In the genomic region with DNA sequence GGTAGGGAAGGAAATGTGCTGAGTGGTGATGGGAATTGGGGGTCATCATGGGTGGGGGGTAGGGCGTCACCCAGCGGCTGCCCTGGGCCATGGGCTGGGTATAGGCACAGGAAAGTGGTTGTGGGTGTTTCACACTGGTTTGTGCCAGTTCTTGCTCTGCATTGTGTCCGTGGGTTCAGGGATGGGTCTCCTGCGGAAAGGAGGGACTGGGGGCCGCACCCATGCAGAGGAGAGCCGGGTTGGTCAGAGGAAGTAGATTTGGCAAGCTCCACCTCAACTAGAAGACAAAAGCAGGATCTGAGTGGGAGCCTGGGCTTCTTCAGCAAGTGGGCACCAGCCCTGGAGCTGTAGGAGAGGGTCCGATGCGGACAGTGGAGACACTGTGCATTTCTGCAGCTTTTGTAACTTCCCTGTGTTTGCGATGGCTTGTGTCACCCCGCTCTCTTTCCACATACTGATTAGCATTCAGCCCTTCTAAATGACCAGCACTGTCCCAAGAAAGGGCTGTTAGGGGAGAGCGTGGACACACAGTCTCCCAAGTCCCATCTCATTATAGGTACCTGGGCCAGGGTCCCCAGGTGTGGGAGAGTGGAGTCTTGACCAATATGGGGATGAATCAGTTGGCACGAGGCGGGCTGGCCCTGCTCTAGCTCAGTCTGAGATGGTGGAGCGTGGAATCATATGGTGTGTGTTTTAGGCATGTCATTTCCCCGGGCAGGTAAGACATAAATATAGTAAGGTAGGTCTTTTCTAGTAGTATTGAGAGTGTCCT, we compare ENCODE assay signal across 9 cellular contexts.
A peak's percentile ranks its signal among the peaks of the same experiment; 100 is the strongest.
DNase-seq lines count a peak whose midpoint lies in the region; ATAC-seq and TF ChIP-seq lines count a peak whose summit lies in the region.
"Had no signal": no experiment of that assay in that cellular context is flagged by ENCODE, and none has a peak within 500 bp of the region (broad histone marks: within the 10 kb centered on the region; RNA-seq: fewer than 3 reads in every experiment).

No MANE protein-coding gene starts in this region.

- no peaks in the 10 kb centered on the region for H3K9me3 ChIP-seq in effector memory CD4-positive, alpha-beta T cell (ENCODE audit: control insufficient read depth, low read length)
- no peaks in the 10 kb centered on the region for H3K9me3 ChIP-seq in trophoblast cell (ENCODE audit: insufficient read depth, low read depth, low read length)
- H3K9me3 ChIP-seq: mucosa of descending colon had no signal

- peak overlapping the region; percentile 21 for H3K14ac ChIP-seq in trophoblast cell (ENCODE audit: low read length)

- peak overlapping the region; percentile 96 for H3K27ac ChIP-seq in effector memory CD4-positive, alpha-beta T cell (ENCODE audit: insufficient read depth, low read length, poor library complexity, severe bottlenecking)
- no peak overlapping the region for H3K27ac ChIP-seq in trophoblast cell (ENCODE audit: low read depth, low read length)

- H3K4me1 ChIP-seq in effector memory CD4-positive, alpha-beta T cell (ENCODE audit: control insufficient read depth, insufficient read depth, low read length, poor library complexity, severe bottlenecking): peaks cover 64% of the 10 kb centered on the region
- H3K4me1 ChIP-seq in trophoblast cell (ENCODE audit: control insufficient read depth in 1 of 2, insufficient read depth in 2 of 2, low read length in 2 of 2): peaks cover 35 to 47% of the 10 kb centered on the region in 2 experiments

- DNase-seq in NOMO-1 (lab: John Stamatoyannopoulos, UW; ENCODE audit: unreplicated experiment in 2 of 2) (peak; percentile 70 to 78), trophoblast cell (no peak), NCI-H1436 treated with DMSO at 0.1 percent for 48 hours (lab: John Stamatoyannopoulos, UW) (no peak), GF-D8 (lab: John Stamatoyannopoulos, UW) (no peak)
- no peak for DNase-seq in effector memory CD4-positive, alpha-beta T cell

- peak overlapping the region; percentile 79 for H3K18ac ChIP-seq in trophoblast cell (ENCODE audit: low read length)

- H3K4ac ChIP-seq in trophoblast cell (ENCODE audit: low read depth, low read length): peak overlapping the region; percentile 92

- H2BK5ac ChIP-seq in trophoblast cell (ENCODE audit: low read depth, low read length, poor library complexity): no peak overlapping the region

- H3K79me1 ChIP-seq in trophoblast cell (ENCODE audit: low read length): peaks cover 20% of the 10 kb centered on the region

- no peak overlapping the region for H3K9ac ChIP-seq in trophoblast cell (ENCODE audit: low read length)

- no peak overlapping the region for H3K4me2 ChIP-seq in trophoblast cell (ENCODE audit: low read length)

- H2BK12ac ChIP-seq in trophoblast cell (ENCODE audit: low read length): peak overlapping the region; percentile 29

- peak overlapping the region; percentile 89 for H3K4me3 ChIP-seq in effector memory CD4-positive, alpha-beta T cell (ENCODE audit: insufficient read depth, low read depth, low read length, poor library complexity, severe bottlenecking)
- no peak overlapping the region for H3K4me3 ChIP-seq in trophoblast cell (ENCODE audit: low read depth, low read length)
- H3K4me3 ChIP-seq: mucosa of descending colon had no signal

- H3K27me3 ChIP-seq in effector memory CD4-positive, alpha-beta T cell (replicated peaks; ENCODE audit: control insufficient read depth, insufficient read depth, low read length, poor library complexity, severe bottlenecking): no peaks in the 10 kb centered on the region
- no peaks in the 10 kb centered on the region for H3K27me3 ChIP-seq in trophoblast cell (ENCODE audit: insufficient read depth, low read length)

- WGBS in trophoblast cell (ENCODE audit: extremely low coverage, insufficient coverage, insufficient read length): no CpG with 5 or more reads among the region's 15 CpGs

- TF ChIP-seq POLR2A in GM10847 (IDR thresholded peaks at IDR 0.05; ENCODE audit: extremely low read depth, insufficient read length): peak; percentile 23

- H2AFZ ChIP-seq in trophoblast cell (ENCODE audit: insufficient read depth, low read length, poor library complexity): peak overlapping the region; percentile 24

- H2AK5ac ChIP-seq in trophoblast cell (ENCODE audit: low read length): peak overlapping the region; percentile 8

- H3K79me2 ChIP-seq in trophoblast cell (ENCODE audit: control insufficient read depth, insufficient read depth, low read length, poor library complexity): peaks cover 26% of the 10 kb centered on the region

- H4K91ac ChIP-seq in trophoblast cell (ENCODE audit: low read depth, low read length): peak overlapping the region; percentile 5

- no peak overlapping the region for H2BK120ac ChIP-seq in trophoblast cell (ENCODE audit: insufficient read depth, low read length, poor library complexity)

- ATAC-seq in GM18520 (IDR thresholded peaks at IDR 0.05; ENCODE audit: unreplicated experiment) (no peak), GM18909 (IDR thresholded peaks at IDR 0.05; ENCODE audit: poor library complexity, unreplicated experiment) (no peak)

- no peak overlapping the region for H4K8ac ChIP-seq in trophoblast cell (ENCODE audit: low read depth, low read length)

- no peak overlapping the region for H3K23ac ChIP-seq in trophoblast cell (ENCODE audit: low read length)

- H3K36me3 ChIP-seq in effector memory CD4-positive, alpha-beta T cell (ENCODE audit: control insufficient read depth, insufficient read depth, low read length): no peaks in the 10 kb centered on the region
- H3K36me3 ChIP-seq in trophoblast cell (ENCODE audit: control insufficient read depth in 1 of 2, insufficient read depth in 2 of 2, low read length in 2 of 2): no peaks in the 10 kb centered on the region

- no peak overlapping the region for H4K12ac ChIP-seq in trophoblast cell (ENCODE audit: low read depth, low read length)

Comparison
In these comparisons a context has a peak if more than half of its experiments do, and no peak if none do; other contexts are left out.
1. DNase-seq: peak in NOMO-1 (2 of 2); none in effector memory CD4-positive, alpha-beta T cell (0 of 3), trophoblast cell (0 of 2), NCI-H1436 treated with DMSO at 0.1 percent for 48 hours (single experiment) and GF-D8 (single experiment).